ENCODE assay signal across 1 cellular context in genomic region chr1:25999419-25999818, GRCh38.
TF ChIP-seq lines count a peak whose summit lies in the region.

No MANE protein-coding gene starts in this region.

TF ChIP-seq in IMR-90, 13 proteins besides CTCF, POLR2A, EP300 and RAD21:
- TF ChIP-seq MAZ (IDR thresholded peaks at IDR 0.05; ENCODE audit: borderline replicate concordance, low read depth, low read length): no peak
- TF ChIP-seq MXI1 (IDR thresholded peaks at IDR 0.05; ENCODE audit: borderline replicate concordance, low read depth, low read length): no peak
- TF ChIP-seq MAFK (IDR thresholded peaks at IDR 0.05; ENCODE audit: low read depth, low read length): no peak
- no peak for TF ChIP-seq BHLHE40 (IDR thresholded peaks at IDR 0.05; ENCODE audit: low read depth, low read length)
